ENCODE assay signal across 8 cellular contexts in the genomic region with DNA sequence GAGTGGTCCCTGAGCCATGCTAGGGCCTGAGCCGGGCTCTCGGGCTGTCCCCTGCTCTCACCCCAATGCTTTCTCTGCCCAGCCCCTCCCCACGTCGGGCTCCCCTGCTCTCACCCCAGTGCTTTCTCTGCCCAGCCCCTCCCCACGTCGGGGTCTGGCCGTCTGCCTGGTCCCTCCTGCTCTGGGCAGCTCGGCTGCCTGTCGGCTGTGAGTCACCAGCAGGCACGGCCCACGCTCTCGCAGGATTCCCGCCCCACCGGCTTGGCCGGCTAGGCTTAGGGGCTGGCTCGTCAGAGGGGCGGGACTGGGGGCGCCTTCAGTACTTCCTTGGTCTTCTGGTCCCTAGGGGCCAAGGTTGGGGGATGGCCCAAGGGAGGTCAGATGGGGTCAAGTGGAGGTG. TPM values are rescaled to one million over a fixed set of nuclear protein-coding genes. Genes with fewer than 3 reads are reported as not detected.
DNase-seq lines count a peak whose midpoint lies in the region; ATAC-seq and TF ChIP-seq lines count a peak whose summit lies in the region.

No MANE protein-coding gene starts in this region.

- peaks cover 48% of the 10 kb centered on the region for H3K4me1 ChIP-seq in prostate gland (replicated peaks)

- peak overlapping the region; percentile 42 to 80 for H3K27ac ChIP-seq in prostate gland

- 6% methylated on average over 18 of the region's 18 CpGs for WGBS in prostate gland

- DNase-seq in ELR (ENCODE audit: low read depth): peak; percentile 64
- DNase-seq in amniotic stem cell (lab: John Stamatoyannopoulos, UW): peak; percentile 30
- peak; percentile 76 for DNase-seq in Right ventricle myocardium superior
- DNase-seq in prostate gland (ENCODE audit: low spot score): peak; percentile 82
- DNase-seq in NCI-H146 treated with DMSO at 0.1 percent for 48 hours (lab: John Stamatoyannopoulos, UW; ENCODE audit: unreplicated experiment): no peak

- H3K4me3 ChIP-seq in prostate gland: no peak overlapping the region

- ATAC-seq in Right ventricle myocardium superior (ENCODE audit: poor library complexity) (peak; percentile 47), HG03432 (IDR thresholded peaks at IDR 0.05; ENCODE audit: unreplicated experiment) (no peak), GM18867 (IDR thresholded peaks at IDR 0.05; ENCODE audit: unreplicated experiment) (no peak), HG02938 (IDR thresholded peaks at IDR 0.05; ENCODE audit: unreplicated experiment) (no peak)

- no peak for TF ChIP-seq CTCF in prostate gland (IDR thresholded peaks at IDR 0.05)

- no peaks in the 10 kb centered on the region for H3K9me3 ChIP-seq in prostate gland

- TF ChIP-seq POLR2A in prostate gland (IDR thresholded peaks at IDR 0.05): peak; percentile 58

- no peaks in the 10 kb centered on the region for H3K36me3 ChIP-seq in prostate gland

- no peaks in the 10 kb centered on the region for H3K27me3 ChIP-seq in prostate gland (replicated peaks; ENCODE audit: insufficient read depth)

- intact Hi-C loops in Right ventricle myocardium superior (cut with DNase I): no loop called here
- intact Hi-C loops in prostate gland (cut with DNase I): no loop called here

RNA-seq across cellular contexts. Expression of gene BOK, which starts 3.3 kb away (rescaled TPM):
- total RNA-seq in Right ventricle myocardium superior (3.8 TPM), prostate gland (10 to 100 TPM; 58.3 to 91.6 TPM)

RNA-seq across cellular contexts. Expression of gene STK25, which starts 53.4 kb away (rescaled TPM):
- 85.9 TPM for total RNA-seq in Right ventricle myocardium superior
- 100 to 1,000 TPM; 169 to 235 TPM for total RNA-seq in prostate gland

Comparison
In these comparisons a context has a peak if more than half of its experiments do, and no peak if none do; other contexts are left out.
1. RNA of gene BOK, which starts 3.3 kb away (total RNA-seq): 58.3 to 91.6 TPM in prostate gland; 3.8 TPM in Right ventricle myocardium superior (single experiment); every median in the first group is over 10 times any median in the second.